ENCODE assay signal across 22 cellular contexts in genomic region chr9:105457560-105458294, GRCh38. TPM values are rescaled to one million over a fixed set of nuclear protein-coding genes. Genes with fewer than 3 reads are reported as not detected.
DNase-seq lines count a peak whose midpoint lies in the region; ATAC-seq, FAIRE-seq and TF ChIP-seq lines count a peak whose summit lies in the region.
"Had no signal": no experiment of that assay in that cellular context is flagged by ENCODE, and none has a peak within 500 bp of the region (broad histone marks: within the 10 kb centered on the region; RNA-seq: fewer than 3 reads in every experiment).

No MANE protein-coding gene starts in this region.

- peaks cover 0 to 81% of the 10 kb centered on the region in 2 experiments; a peak in 3 of 4 replicates for H3K79me2 ChIP-seq in H1 (ENCODE audit: control insufficient read depth in 1 of 2, insufficient read depth in 2 of 2, low read length in 2 of 2)

- in situ Hi-C loops in G401 (cut with HindIII; ENCODE audit: low sequenced_read_pairs): no loop called here

- DNase-seq in G401 (ENCODE audit: low spot score) (peak; percentile 64), H1 (ENCODE audit: low read depth in 1 of 2, low spot score in 2 of 2) (no peak), left lobe of liver (ENCODE audit: low spot score) (no peak), sciatic nerve (ENCODE audit: low spot score) (no peak), AG20443 (ENCODE audit: low spot score) (no peak), GM12892 (ENCODE audit: insufficient read length) (no peak)
- DNase-seq: activated CD4-positive, alpha-beta T cell treated with anti-CD3 and anti-CD28 coated beads for 4 hours; activated CD8-positive, alpha-beta memory T cell treated with anti-CD3 and anti-CD28 coated beads, Interleukin-2, amount 10 ng/mL, durations not matched to agents 7 days and 5 days; activated effector memory CD4-positive, alpha-beta T cell treated with Interleukin-2 at 50 U/mL for 16 hours; brain microvascular endothelial cell; islet precursor cell; NCI-H1694; NCI-H2227 treated with DMSO at 0.1 percent for 48 hours; PC-3; stimulated activated CD4-positive, alpha-beta T cell treated with anti-CD3 and anti-CD28 coated beads, Interleukin-4, amount 100 ng/mL, for 4 hours had no signal

- H2BK120ac ChIP-seq in H1 (replicated peaks; ENCODE audit: low read depth, low read length): no peak overlapping the region

- no peak for TF ChIP-seq EP300 in H1 (IDR thresholded peaks at IDR 0.05; ENCODE audit: borderline replicate concordance in 1 of 2, low read depth in 2 of 2, low read length in 2 of 2)

- H4K91ac ChIP-seq in H1 (replicated peaks; ENCODE audit: insufficient read length, low read length): no peak overlapping the region

- H3K4ac ChIP-seq in H1 (replicated peaks; ENCODE audit: insufficient read length, low read depth, low read length): no peak overlapping the region

- H3K23me2 ChIP-seq in H1 (ENCODE audit: low read depth, low read length): no peaks in the 10 kb centered on the region

- no peak overlapping the region for H2BK15ac ChIP-seq in H1 (ENCODE audit: low read length)

- H3K36me3 ChIP-seq in H1 (ENCODE audit: control insufficient read depth in 2 of 4, insufficient read depth in 4 of 4, low read length in 3 of 4): no peaks in the 10 kb centered on the region; a peak in 1 of 8 replicates

- no peak overlapping the region for H2AK5ac ChIP-seq in H1 (ENCODE audit: low read depth, low read length)

- H3K4me1 ChIP-seq in H1 (replicated peaks in 1 of 4; ENCODE audit: control insufficient read depth in 3 of 4, insufficient read depth in 4 of 4, low read length in 3 of 4): peaks cover 0 to 12% (median 5%) of the 10 kb centered on the region in 4 experiments; a peak in 5 of 7 replicates

- no peak overlapping the region for H3K23ac ChIP-seq in H1 (ENCODE audit: insufficient read length)

- 94% methylated on average over 14 of the region's 15 CpGs; no CpG with 5 or more reads in 1 of the 2 experiments for WGBS in H1 (ENCODE audit: extremely low coverage in 1 of 2, insufficient coverage in 1 of 2, insufficient read length in 1 of 2, insufficient replicate concordance in 2 of 2, low coverage in 1 of 2, low lambda C conversion rate in 2 of 2, missing lambda C conversion rate in 1 of 2), 2 experiments

- H3K56ac ChIP-seq in H1 (replicated peaks; ENCODE audit: insufficient read length, low read depth, low read length): no peak overlapping the region

- ATAC-seq in left lobe of liver: peak; percentile 73
- ATAC-seq in sciatic nerve: peak; percentile 28
- no peak for ATAC-seq in GM19467 (IDR thresholded peaks at IDR 0.05; ENCODE audit: unreplicated experiment)
- no peak for ATAC-seq in GM21423 (IDR thresholded peaks at IDR 0.05; ENCODE audit: unreplicated experiment)
- ATAC-seq: activated CD8-positive, alpha-beta memory T cell treated with anti-CD3 and anti-CD28 coated beads, Interleukin-2, amount 10 ng/mL, durations not matched to agents 7 days and 5 days; GM23338; PC-3 had no signal

- peaks cover 12% of the 10 kb centered on the region for H3K79me1 ChIP-seq in H1 (ENCODE audit: low read depth, low read length)

- TF ChIP-seq POLR2A in H1 (IDR thresholded peaks at IDR 0.05; ENCODE audit: control extremely low read depth in 1 of 2, low read depth in 2 of 2, low read length in 2 of 2): no peak
- TF ChIP-seq POLR2A in GM12892 (IDR thresholded peaks at IDR 0.05; ENCODE audit: low read depth, low read length): no peak

- no peak overlapping the region for H3K27ac ChIP-seq in H1 (ENCODE audit: low read depth, low read length)
- H3K27ac ChIP-seq: brain microvascular endothelial cell, C4-2B, hepatocyte had no signal

- H3K27me3 ChIP-seq in H1 (replicated peaks in 1 of 4; ENCODE audit: control insufficient read depth in 3 of 4, extremely low read depth in 1 of 4, insufficient read depth in 3 of 4, low read length in 3 of 4): no peaks in the 10 kb centered on the region
- H3K27me3 ChIP-seq: brain microvascular endothelial cell, hepatocyte had no signal

- TF ChIP-seq RAD21 in H1 (IDR thresholded peaks at IDR 0.05 in 1 of 2, conservative IDR thresholded peaks at IDR 0.05 in 1 of 2; ENCODE audit: low read depth in 2 of 2, low read length in 2 of 2): no peak

- intact Hi-C loops in sciatic nerve (cut with DNase I): no loop called here

- H3K9ac ChIP-seq in H1 (replicated peaks in 1 of 4; ENCODE audit: extremely low read depth in 1 of 4, low read depth in 3 of 4, low read length in 3 of 4): no peak overlapping the region

- H3K9me3 ChIP-seq in H1 (ENCODE audit: insufficient read depth in 2 of 2, low read depth in 1 of 2, low read length in 1 of 2): no peaks in the 10 kb centered on the region

- no peak for TF ChIP-seq CTCF in H1 (IDR thresholded peaks at IDR 0.05; ENCODE audit: control extremely low read depth in 1 of 3, insufficient read depth in 1 of 3, low read depth in 1 of 3, low read length in 3 of 3)

- H2BK5ac ChIP-seq in H1 (ENCODE audit: low read depth, low read length): peak overlapping the region; percentile 49; the same call in 1 of the 2 replicates

- no peak overlapping the region for H3K14ac ChIP-seq in H1 (ENCODE audit: insufficient read length)

- no peak overlapping the region for H3K18ac ChIP-seq in H1 (ENCODE audit: extremely low read depth, low read length)

- no peak overlapping the region for H4K5ac ChIP-seq in H1 (ENCODE audit: insufficient read length, low read depth, low read length)

- H4K20me1 ChIP-seq in H1 (replicated peaks in 1 of 2; ENCODE audit: control insufficient read depth in 1 of 2, insufficient read depth in 2 of 2, low read length in 2 of 2): peaks cover 0 to 8% of the 10 kb centered on the region in 2 experiments

- H2AFZ ChIP-seq in H1 (ENCODE audit: low read length): no peak overlapping the region
- H2AFZ ChIP-seq: GM23338, hepatocyte had no signal

- POLR2A ChIA-PET in H1 (lab: Charles Lee; ENCODE audit: partially characterized antibody): interaction anchor here (0.6 kb wide), 1 partner anchor 17 kb away, joined by 4 read pairs; no protein-coding TSS in a partner anchor

- H4K8ac ChIP-seq in H1 (ENCODE audit: extremely low read depth, insufficient read depth, low read length): 0 out of 2 replicates have a peak overlapping the region, but pooled peaks have one; percentile 46

- H2BK12ac ChIP-seq in H1 (ENCODE audit: low read depth, low read length): no peak overlapping the region; the same call in 1 of the 2 replicates

- CTCF ChIA-PET in H1 (lab: Charles Lee; ENCODE audit: partially characterized antibody): interaction anchor here (0.8 to 1.3 kb wide), 2 partner anchors 15 to 43 kb away, joined by 3 to 7 read pairs; no protein-coding TSS in a partner anchor

- H2BK20ac ChIP-seq in H1 (ENCODE audit: low read length): no peak overlapping the region

- H3K4me2 ChIP-seq in H1 (ENCODE audit: insufficient read depth in 1 of 2, low read depth in 2 of 2, low read length in 2 of 2): no peak overlapping the region
- H3K4me2 ChIP-seq: GM23338, hepatocyte had no signal

- no peak overlapping the region for H3K4me3 ChIP-seq in H1 (ENCODE audit: extremely low read depth in 1 of 4, insufficient read depth in 2 of 4, low read depth in 3 of 4, low read length in 4 of 4)
- H3K4me3 ChIP-seq: GM23338, hepatocyte, K562 had no signal

- FAIRE-seq in H1 (lab: Jason Lieb, UNC): no peak
- no peak for FAIRE-seq in GM12892 (lab: Jason Lieb, UNC)
- FAIRE-seq: D721Med, K562 had no signal

TF ChIP-seq in H1, 55 proteins besides CTCF, POLR2A, EP300 and RAD21 (continues in another document):
- no peak for TF ChIP-seq EZH2 (IDR thresholded peaks at IDR 0.05; ENCODE audit: low read depth, low read length, severe bottlenecking)
- TF ChIP-seq SIX5 (IDR thresholded peaks at IDR 0.05; ENCODE audit: low read depth, low read length): no peak
- no peak for TF ChIP-seq SUZ12 (IDR thresholded peaks at IDR 0.05; ENCODE audit: low read length)
- no peak for TF ChIP-seq CHD1 (IDR thresholded peaks at IDR 0.05; ENCODE audit: low read depth, low read length)
- no peak for TF ChIP-seq RFX5 (IDR thresholded peaks at IDR 0.05; ENCODE audit: borderline replicate concordance, low read depth, low read length)
- no peak for TF ChIP-seq SIN3A (conservative IDR thresholded peaks at IDR 0.05 in 1 of 2, IDR thresholded peaks at IDR 0.05 in 1 of 2; ENCODE audit: low read depth in 1 of 2, low read length in 2 of 2)
- no peak for TF ChIP-seq SAP30 (IDR thresholded peaks at IDR 0.05; ENCODE audit: insufficient read depth, insufficient replicate concordance, low read length)
- TF ChIP-seq TAF1 (IDR thresholded peaks at IDR 0.05; ENCODE audit: low read depth, low read length): no peak
- TF ChIP-seq GTF2F1 (IDR thresholded peaks at IDR 0.05; ENCODE audit: borderline replicate concordance, low read depth, low read length): no peak
- no peak for TF ChIP-seq TCF12 (IDR thresholded peaks at IDR 0.05; ENCODE audit: low read depth, low read length)
- TF ChIP-seq BCL11A (IDR thresholded peaks at IDR 0.05; ENCODE audit: low read depth in 2 of 2, low read length in 2 of 2): no peak
- no peak for TF ChIP-seq ATF3 (IDR thresholded peaks at IDR 0.05; ENCODE audit: insufficient read depth, low read depth, low read length)
- no peak for TF ChIP-seq SRF (IDR thresholded peaks at IDR 0.05; ENCODE audit: low read depth, low read length)
- no peak for TF ChIP-seq SP1 (IDR thresholded peaks at IDR 0.05; ENCODE audit: low read depth, low read length)
- TF ChIP-seq BACH1 (IDR thresholded peaks at IDR 0.05; ENCODE audit: low read length): no peak
- no peak for TF ChIP-seq MAX (IDR thresholded peaks at IDR 0.05)
- no peak for TF ChIP-seq JUN (IDR thresholded peaks at IDR 0.05; ENCODE audit: low read depth, low read length)

RNA-seq across cellular contexts. Expression of gene FSD1L, which starts 9.9 kb away (rescaled TPM):
- 1.1 and 22.1 TPM in 2 replicates for total RNA-seq in G401 (2014; rRNA removed; shearing (Covaris generic))
- 4.8 and 6.2 TPM in 2 replicates for total RNA-seq in H1 (2021; fragmentation: NEBNext Ultra II Directional; extraction: Animal tissue kit (Norgen Biotek cat#: 25700))
- 0.46 and 0.91 TPM in 2 replicates for polyA plus RNA-seq in H1 (2011; rRNA removed)
- 1.1 TPM for polyA plus RNA-seq in H1 (2011; cell fraction: cytosol; rRNA removed)
- polyA plus RNA-seq in H1 (2011; cell fraction: nucleus; rRNA removed): 1.5 TPM
- 1.7 to 4.0 TPM (median 2.2 TPM) in 4 replicates for polyA plus RNA-seq in H1 (2012, experiment 1 of 2)
- polyA plus RNA-seq in H1 (2012, experiment 2 of 2): 0.30 TPM
- polyA plus RNA-seq in H1 (2013, experiment 1 of 2): 2.2 TPM
- polyA plus RNA-seq in H1 (2013, experiment 2 of 2): 1.8 TPM
- 3.8 and 4.1 TPM in 2 replicates for polyA minus RNA-seq in H1 (2011; rRNA and poly(A)+ RNA removed)
- 4.4 TPM for polyA minus RNA-seq in H1 (2011; cell fraction: cytosol; rRNA and poly(A)+ RNA removed)
- polyA minus RNA-seq in H1 (2011; cell fraction: nucleus; rRNA and poly(A)+ RNA removed): 21.8 TPM
- total RNA-seq in left lobe of liver (0.50 TPM), sciatic nerve (14.0 TPM)
- polyA plus RNA-seq in GM12892 (2012; ENCODE audit: missing spikeins): 13.2 TPM

Comparison
In these comparisons a context has a peak if more than half of its experiments do, and no peak if none do; other contexts are left out.
1. ATAC-seq: peak in left lobe of liver (single experiment) and sciatic nerve (single experiment); none in GM19467 (single experiment) and GM21423 (single experiment).